Comparison of ENCODE assay signal across 6 cellular contexts in genomic region chr16:67665598-67665997, GRCh38. TPM values are rescaled to one million over a fixed set of nuclear protein-coding genes. Genes with fewer than 3 reads are reported as not detected.
DNase-seq lines count a peak whose midpoint lies in the region; TF ChIP-seq lines count a peak whose summit lies in the region.

No MANE protein-coding gene starts in this region.

- TF ChIP-seq CTCF in chondrocyte (IDR thresholded peaks at IDR 0.05) (no peak), retinal pigment epithelial cell (conservative IDR thresholded peaks at IDR 0.05; ENCODE audit: low read depth, low read length) (no peak)

- H3K4me3 Mint-ChIP-seq in IgD-negative memory B cell (peak overlapping the region in 3 of 4 donors; percentile 16 to 70 (median 58)), chondrocyte (ENCODE audit: unreplicated experiment) (peak overlapping the region; percentile 62)

- H3K4me3 ChIP-seq in retinal pigment epithelial cell (ENCODE audit: low read length) = peak overlapping the region; percentile 58

- no peaks in the 10 kb centered on the region for H3K27me3 Mint-ChIP-seq in IgD-negative memory B cell
- no peaks in the 10 kb centered on the region for H3K27me3 Mint-ChIP-seq in chondrocyte (ENCODE audit: low read depth)

- H3K27ac Mint-ChIP-seq in IgD-negative memory B cell (peak overlapping the region in 2 of 3 donors; percentile 41 to 86), chondrocyte (ENCODE audit: unreplicated experiment) (no peak overlapping the region)

- H3K9me3 Mint-ChIP-seq in IgD-negative memory B cell (no peaks in the 10 kb centered on the region), chondrocyte (ENCODE audit: low read depth) (no peaks in the 10 kb centered on the region)

- peaks cover 2% of the 10 kb centered on the region for H3K36me3 Mint-ChIP-seq in IgD-negative memory B cell
- H3K36me3 Mint-ChIP-seq in chondrocyte (ENCODE audit: low read depth) = no peaks in the 10 kb centered on the region

- H3K4me1 Mint-ChIP-seq in IgD-negative memory B cell (peaks cover 17 to 30% (median 17%) of the 10 kb centered on the region in 3 donors), chondrocyte (ENCODE audit: low read depth) (peaks cover 21% of the 10 kb centered on the region)

- no peak for DNase-seq in chondrocyte (ENCODE audit: low spot score)
- no peak for DNase-seq in retinal pigment epithelial cell (ENCODE audit: low read depth)
- no peak for DNase-seq in cortex of kidney (lab: John Stamatoyannopoulos, UW)
- no peak for DNase-seq in DMS 273 (lab: John Stamatoyannopoulos, UW; ENCODE audit: unreplicated experiment)
- no peak for DNase-seq in OCI-M2 (lab: John Stamatoyannopoulos, UW; ENCODE audit: unreplicated experiment)

RNA-seq across cellular contexts. Expression of gene ENKD1, which starts 1.0 kb away (rescaled TPM):
- polyA plus RNA-seq in IgD-negative memory B cell = 1.8 TPM
- total RNA-seq in chondrocyte = 6.2 to 9.2 TPM (median 6.4 TPM) in 3 replicates

RNA-seq across cellular contexts. Expression of gene C16orf86, which starts 1.0 kb away (rescaled TPM):
- polyA plus RNA-seq in IgD-negative memory B cell = 8.2 TPM
- 0.82 to 3.1 TPM (median 0.85 TPM) in 3 replicates for total RNA-seq in chondrocyte

RNA-seq across cellular contexts. Expression of gene PARD6A, which starts 4.8 kb away (rescaled TPM):
- polyA plus RNA-seq in IgD-negative memory B cell = 18.5 TPM
- total RNA-seq in chondrocyte = 2.5 to 3.5 TPM (median 3.3 TPM) in 3 replicates

RNA-seq across cellular contexts. Expression of gene ACD, which starts 5.5 kb away (rescaled TPM):
- 48.6 TPM for polyA plus RNA-seq in IgD-negative memory B cell
- 16.2 to 18.0 TPM (median 17.2 TPM) in 3 replicates for total RNA-seq in chondrocyte

RNA-seq across cellular contexts. Expression of gene CARMIL2, which starts 20.7 kb away (rescaled TPM):
- polyA plus RNA-seq in IgD-negative memory B cell = 14.5 TPM
- 0.97 to 1.8 TPM (median 1.5 TPM) in 3 replicates for total RNA-seq in chondrocyte
